17 cellular contexts compared by ENCODE assay signal in the genomic region with DNA sequence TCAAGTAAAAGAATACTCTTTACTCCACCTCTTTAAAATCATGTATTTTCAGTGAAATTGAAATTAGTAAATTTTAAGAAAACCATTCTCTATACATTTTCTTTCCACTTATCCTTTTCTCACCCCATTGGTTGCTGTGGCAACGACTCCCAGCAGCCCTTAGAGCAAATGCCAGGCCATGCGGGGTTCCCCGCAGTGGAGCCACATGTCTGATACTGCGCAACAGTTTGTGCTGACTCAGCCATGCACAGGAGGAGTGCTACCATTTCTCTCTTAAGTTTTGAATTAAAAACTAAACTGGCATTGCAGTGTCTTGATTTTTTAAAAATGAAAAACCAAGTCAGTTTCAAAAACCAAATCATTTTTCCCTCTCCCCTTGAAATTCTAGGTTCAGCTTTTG.
DNase-seq lines count a peak whose midpoint lies in the region; ATAC-seq and TF ChIP-seq lines count a peak whose summit lies in the region.
"Had no signal": no experiment of that assay in that cellular context is flagged by ENCODE, and none has a peak within 500 bp of the region (broad histone marks: within the 10 kb centered on the region; RNA-seq: fewer than 3 reads in every experiment).

No MANE protein-coding gene starts in this region.

- H3K27ac ChIP-seq in left ventricle myocardium inferior (replicated peaks), result no peak overlapping the region
- H3K27ac ChIP-seq: gastrocnemius medialis had no signal

- peaks cover 5% of the 10 kb centered on the region for H3K4me1 Mint-ChIP-seq in stimulated activated effector memory CD8-positive, alpha-beta T cell treated with anti-CD3 and anti-CD28 coated beads, Interleukin-12 subunit alpha, Interleukin-12 subunit beta, amount 100 ng/mL, for 72 hours
- no peaks in the 10 kb centered on the region for H3K4me1 Mint-ChIP-seq in natural killer cell treated with Interleukin-12 subunit alpha and Interleukin-12 subunit beta and Interleukin-15 and Interleukin-18, amount 100 ng/mL, for 72 hours (ENCODE audit: low read depth in 2 of 2)
- H3K4me1 Mint-ChIP-seq: B cell had no signal

- TF ChIP-seq CTCF in left ventricle myocardium inferior (IDR thresholded peaks at IDR 0.05; ENCODE audit: borderline replicate concordance), result no peak

- DNase-seq in Right ventricle myocardium superior (no peak), left ventricle myocardium inferior (no peak), amniotic epithelial cell (ENCODE audit: low read depth) (peak; percentile 9), iPS DF 19.7 (ENCODE audit: low read depth, low spot score) (peak; percentile 7)
- peak; percentile 29 for DNase-seq in stimulated activated CD8-positive, alpha-beta memory T cell treated with anti-CD3 and anti-CD28 coated beads, Interleukin-4, amount 100 ng/mL, for 48 hours
- DNase-seq in central memory CD4-positive, alpha-beta T cell, result no peak
- no peak for DNase-seq in stimulated activated effector memory CD8-positive, alpha-beta T cell treated with anti-CD3 and anti-CD28 coated beads, Interleukin-12 subunit alpha, Interleukin-12 subunit beta, amount 100 ng/mL, for 72 hours (ENCODE audit: low spot score in 2 of 2)
- no peak for DNase-seq in natural killer cell treated with Interleukin-12 subunit alpha and Interleukin-12 subunit beta and Interleukin-15 and Interleukin-18, amount 100 ng/mL, for 72 hours (ENCODE audit: low spot score)
- DNase-seq: activated gamma-delta T cell treated with Interleukin-2 at 50 U/mL for 16 hours, gastrocnemius medialis, NCI-H2081 treated with DMSO at 0.1 percent for 48 hours had no signal

- H3K36me3 ChIP-seq in left ventricle myocardium inferior, result no peaks in the 10 kb centered on the region
- H3K36me3 ChIP-seq: gastrocnemius medialis, HAP-1 had no signal

- H3K27me3 ChIP-seq in left ventricle myocardium inferior (ENCODE audit: low read depth), result no peaks in the 10 kb centered on the region
- H3K27me3 ChIP-seq: gastrocnemius medialis had no signal

- H3K4me3 ChIP-seq in left ventricle myocardium inferior, result no peak overlapping the region
- H3K4me3 ChIP-seq: gastrocnemius medialis, HAP-1 had no signal

- H3K36me3 Mint-ChIP-seq in stimulated activated effector memory CD8-positive, alpha-beta T cell treated with anti-CD3 and anti-CD28 coated beads, Interleukin-12 subunit alpha, Interleukin-12 subunit beta, amount 100 ng/mL, for 72 hours, result no peaks in the 10 kb centered on the region
- no peaks in the 10 kb centered on the region for H3K36me3 Mint-ChIP-seq in natural killer cell treated with Interleukin-12 subunit alpha and Interleukin-12 subunit beta and Interleukin-15 and Interleukin-18, amount 100 ng/mL, for 72 hours

- intact Hi-C loops in Right ventricle myocardium superior (cut with DNase I), result no loop called here
- intact Hi-C loops in left ventricle myocardium inferior (cut with micrococcal nuclease), result no loop called here

- H3K4me3 Mint-ChIP-seq in stimulated activated effector memory CD8-positive, alpha-beta T cell treated with anti-CD3 and anti-CD28 coated beads, Interleukin-12 subunit alpha, Interleukin-12 subunit beta, amount 100 ng/mL, for 72 hours, result no peak overlapping the region
- H3K4me3 Mint-ChIP-seq in natural killer cell treated with Interleukin-12 subunit alpha and Interleukin-12 subunit beta and Interleukin-15 and Interleukin-18, amount 100 ng/mL, for 72 hours, result no peak overlapping the region
- H3K4me3 Mint-ChIP-seq: B cell; dendritic cell treated with granulocyte-macrophage colony-stimulating factor and Interleukin-4, amounts not matched to agents 40 ng/mL and 50 ng/mL, for 4 days; IgD-negative memory B cell; neural crest cell; T-helper 1 cell treated with Interleukin-12 subunit alpha and Interleukin-12 subunit beta and Interleukin-4 antibody, amounts not matched to agents 30 μg/mL and 1 μg/mL, for 36 hours had no signal

- no peaks in the 10 kb centered on the region for H3K27me3 Mint-ChIP-seq in natural killer cell treated with Interleukin-12 subunit alpha and Interleukin-12 subunit beta and Interleukin-15 and Interleukin-18, amount 100 ng/mL, for 72 hours
- H3K27me3 Mint-ChIP-seq: B cell; dendritic cell treated with granulocyte-macrophage colony-stimulating factor and Interleukin-4, amounts not matched to agents 40 ng/mL and 50 ng/mL, for 4 days; IgD-negative memory B cell had no signal

- H3K9me3 Mint-ChIP-seq in stimulated activated effector memory CD8-positive, alpha-beta T cell treated with anti-CD3 and anti-CD28 coated beads, Interleukin-12 subunit alpha, Interleukin-12 subunit beta, amount 100 ng/mL, for 72 hours, result no peaks in the 10 kb centered on the region
- H3K9me3 Mint-ChIP-seq in natural killer cell treated with Interleukin-12 subunit alpha and Interleukin-12 subunit beta and Interleukin-15 and Interleukin-18, amount 100 ng/mL, for 72 hours, result no peaks in the 10 kb centered on the region
- H3K9me3 Mint-ChIP-seq: dendritic cell treated with granulocyte-macrophage colony-stimulating factor and Interleukin-4, amounts not matched to agents 40 ng/mL and 50 ng/mL, for 4 days; IgD-negative memory B cell; neural crest cell; T-helper 1 cell treated with Interleukin-12 subunit alpha and Interleukin-12 subunit beta and Interleukin-4 antibody, amounts not matched to agents 30 μg/mL and 1 μg/mL, for 36 hours had no signal

- no peak overlapping the region for H3K27ac Mint-ChIP-seq in stimulated activated effector memory CD8-positive, alpha-beta T cell treated with anti-CD3 and anti-CD28 coated beads, Interleukin-12 subunit alpha, Interleukin-12 subunit beta, amount 100 ng/mL, for 72 hours
- H3K27ac Mint-ChIP-seq in natural killer cell treated with Interleukin-12 subunit alpha and Interleukin-12 subunit beta and Interleukin-15 and Interleukin-18, amount 100 ng/mL, for 72 hours, result no peak overlapping the region
- H3K27ac Mint-ChIP-seq: B cell; dendritic cell treated with granulocyte-macrophage colony-stimulating factor and Interleukin-4, amounts not matched to agents 40 ng/mL and 50 ng/mL, for 4 days; IgD-negative memory B cell; T-helper 1 cell treated with Interleukin-12 subunit alpha and Interleukin-12 subunit beta and Interleukin-4 antibody, amounts not matched to agents 30 μg/mL and 1 μg/mL, for 36 hours had no signal

- ATAC-seq in Right ventricle myocardium superior (ENCODE audit: poor library complexity), result peak; percentile 49
- no peak for ATAC-seq in stimulated activated effector memory CD8-positive, alpha-beta T cell treated with anti-CD3 and anti-CD28 coated beads, Interleukin-12 subunit alpha, Interleukin-12 subunit beta, amount 100 ng/mL, for 72 hours
- no peak for ATAC-seq in natural killer cell treated with Interleukin-12 subunit alpha and Interleukin-12 subunit beta and Interleukin-15 and Interleukin-18, amount 100 ng/mL, for 72 hours
- ATAC-seq: gastrocnemius medialis had no signal

- peaks cover 2% of the 10 kb centered on the region for H3K4me1 ChIP-seq in left ventricle myocardium inferior

- no peaks in the 10 kb centered on the region for H3K9me3 ChIP-seq in left ventricle myocardium inferior (replicated peaks)
- H3K9me3 ChIP-seq: gastrocnemius medialis, HAP-1 had no signal

Comparison
In these comparisons a context has a peak if more than half of its experiments do, and no peak if none do; other contexts are left out.
1. DNase-seq: peak in amniotic epithelial cell (single experiment), iPS DF 19.7 (single experiment) and stimulated activated CD8-positive, alpha-beta memory T cell treated with anti-CD3 and anti-CD28 coated beads, Interleukin-4, amount 100 ng/mL, for 48 hours (single experiment); none in Right ventricle myocardium superior (single experiment), left ventricle myocardium inferior (single experiment), central memory CD4-positive, alpha-beta T cell (single experiment), stimulated activated effector memory CD8-positive, alpha-beta T cell treated with anti-CD3 and anti-CD28 coated beads, Interleukin-12 subunit alpha, Interleukin-12 subunit beta, amount 100 ng/mL, for 72 hours (0 of 2) and natural killer cell treated with Interleukin-12 subunit alpha and Interleukin-12 subunit beta and Interleukin-15 and Interleukin-18, amount 100 ng/mL, for 72 hours (single experiment).